ENCODE assay signal across 20 cellular contexts in genomic region chr3:181133832-181134231, GRCh38.
DNase-seq lines count a peak whose midpoint lies in the region; ATAC-seq and FAIRE-seq lines count a peak whose summit lies in the region.
"Had no signal": no experiment of that assay in that cellular context is flagged by ENCODE, and none has a peak within 500 bp of the region (broad histone marks: within the 10 kb centered on the region; RNA-seq: fewer than 3 reads in every experiment).

No MANE protein-coding gene starts in this region.

- H3K27ac Mint-ChIP-seq in activated T-helper 17 cell treated with anti-CD3 and anti-CD28 coated beads, Interleukin-2, amount 50 U/mL, for 72 hours: no peak overlapping the region
- H3K27ac Mint-ChIP-seq: CD4-positive, alpha-beta T cell; HFFc6 had no signal

- H3K27me3 Mint-ChIP-seq in activated T-helper 17 cell treated with anti-CD3 and anti-CD28 coated beads, Interleukin-2, amount 50 U/mL, for 72 hours: no peaks in the 10 kb centered on the region
- H3K27me3 Mint-ChIP-seq: CD4-positive, alpha-beta T cell had no signal

- FAIRE-seq in G401.6 (lab: Jason Lieb, UNC) (peak; percentile 94), RCC 7860 (lab: Jason Lieb, UNC) (peak; percentile 81), endometrium (lab: Jason Lieb, UNC) (peak; percentile 18)
- FAIRE-seq: A549, D721Med, GM12892, GM18507, HTR-8/SVneo had no signal

- no peaks in the 10 kb centered on the region for H3K9me3 Mint-ChIP-seq in activated T-helper 17 cell treated with anti-CD3 and anti-CD28 coated beads, Interleukin-2, amount 50 U/mL, for 72 hours

- no peak overlapping the region for H3K4me3 Mint-ChIP-seq in activated T-helper 17 cell treated with anti-CD3 and anti-CD28 coated beads, Interleukin-2, amount 50 U/mL, for 72 hours
- H3K4me3 Mint-ChIP-seq: CD4-positive, alpha-beta T cell; HFFc6 had no signal

- H3K36me3 Mint-ChIP-seq in activated T-helper 17 cell treated with anti-CD3 and anti-CD28 coated beads, Interleukin-2, amount 50 U/mL, for 72 hours (ENCODE audit: low read depth): no peaks in the 10 kb centered on the region

- DNase-seq in RCC 7860 (ENCODE audit: low spot score): no peak
- no peak for DNase-seq in activated CD8-positive, alpha-beta memory T cell treated with anti-CD3 and anti-CD28 coated beads, Interleukin-2, amount 50 U/mL, for 48 hours
- DNase-seq: AML-193; Caco-2; CD4-positive, alpha-beta T cell; GDM1; GOT3; H7; HFFc6; IMR-90 had no signal

- no peak for ATAC-seq in activated T-helper 17 cell treated with anti-CD3 and anti-CD28 coated beads, Interleukin-2, amount 50 U/mL, for 72 hours (replicated peaks)
- no peak for ATAC-seq in GM21786 (IDR thresholded peaks at IDR 0.05; ENCODE audit: unreplicated experiment)
- ATAC-seq: A549, HCT116 had no signal

- H3K4me1 Mint-ChIP-seq in activated T-helper 17 cell treated with anti-CD3 and anti-CD28 coated beads, Interleukin-2, amount 50 U/mL, for 72 hours: no peaks in the 10 kb centered on the region
